In genomic region chr13:31175847-31176536, GRCh38 we compare ENCODE assay signal across 18 cellular contexts.
"Had no signal": no experiment of that assay in that cellular context is flagged by ENCODE, and none has a peak within 500 bp of the region (broad histone marks: within the 10 kb centered on the region; RNA-seq: fewer than 3 reads in every experiment).

No MANE protein-coding gene starts in this region.

- H3K4me1 ChIP-seq: body of pancreas, colonic mucosa, right atrium auricular region had no signal

- H3K4me3 ChIP-seq: body of pancreas, colonic mucosa, right atrium auricular region, smooth muscle cell, testis had no signal

- H3K36me3 ChIP-seq: colonic mucosa, right atrium auricular region had no signal

- H3K4me2 ChIP-seq: smooth muscle cell had no signal

- ATAC-seq: activated CD4-positive, alpha-beta T cell treated with anti-CD3 and anti-CD28 coated beads for 36 hours; activated CD8-positive, alpha-beta memory T cell treated with anti-CD3 and anti-CD28 coated beads, Interleukin-2, amount 10 ng/mL, durations not matched to agents 7 days and 5 days; activated T-helper 17 cell treated with anti-CD3 and anti-CD28 coated beads, Interleukin-2, amount 50 U/mL, for 72 hours; body of pancreas; stimulated activated effector memory CD8-positive, alpha-beta T cell treated with anti-CD3 and anti-CD28 coated beads, Interleukin-12 subunit alpha, Interleukin-12 subunit beta, amount 100 ng/mL, for 72 hours; WTC11 had no signal

- H3K27me3 ChIP-seq: body of pancreas, colonic mucosa, right atrium auricular region, testis had no signal

- H3K27ac ChIP-seq: body of pancreas, colonic mucosa, epithelial cell of prostate, right atrium auricular region, testis had no signal

- H3K9me3 ChIP-seq: body of pancreas, colonic mucosa, right atrium auricular region, testis had no signal

- DNase-seq: activated CD4-positive, alpha-beta memory T cell treated with anti-CD3 and anti-CD28 coated beads, Interleukin-2, amount 10 ng/mL, durations not matched to agents 7 days and 5 days; activated CD4-positive, alpha-beta T cell treated with anti-CD3 and anti-CD28 coated beads for 36 hours; activated CD8-positive, alpha-beta memory T cell treated with anti-CD3 and anti-CD28 coated beads, Interleukin-2, amount 10 ng/mL, durations not matched to agents 7 days and 5 days; activated naive CD4-positive, alpha-beta T cell treated with Interleukin-2 at 50 U/mL for 16 hours; activated naive CD8-positive, alpha-beta T cell treated with anti-CD3 and anti-CD28 coated beads, Interleukin-2, amount 10 ng/mL, durations not matched to agents 7 days and 5 days; activated T-cell treated with anti-CD3 and anti-CD28 coated beads, Interleukin-2, amount 50 U/mL, for 1 hour; body of pancreas; caudate nucleus; colonic mucosa; endodermal cell; stimulated activated CD4-positive, alpha-beta T cell treated with anti-CD3 and anti-CD28 coated beads, Interleukin-4, amount 100 ng/mL, for 24 hours; testis had no signal
